23 cellular contexts compared by ENCODE assay signal in genomic region chr2:110664135-110664534, GRCh38.
"Had no signal": no experiment of that assay in that cellular context is flagged by ENCODE, and none has a peak within 500 bp of the region (broad histone marks: within the 10 kb centered on the region; RNA-seq: fewer than 3 reads in every experiment).

No MANE protein-coding gene starts in this region.

- H3K9me3 Mint-ChIP-seq: activated CD4-positive, alpha-beta memory T cell treated with anti-CD3 and anti-CD28 coated beads for 36 hours; activated CD4-positive, alpha-beta T cell treated with anti-CD3 and anti-CD28 coated beads, Interleukin-2, amount 10 ng/mL, durations not matched to agents 24 days and 14 days; activated naive CD4-positive, alpha-beta T cell treated with anti-CD3 and anti-CD28 coated beads for 36 hours; activated T-helper 1 cell treated with anti-CD3 and anti-CD28 coated beads, Interleukin-12 subunit alpha, Interleukin-12 subunit beta, Interleukin-2, Interleukin-4 antibody, amounts not matched to agents 30 ng/mL and 10 ng/mL and 1 ng/mL, durations not matched to agents 14 hours and 24 hours and 36 hours; naive thymus-derived CD8-positive, alpha-beta T cell; neural progenitor cell had no signal

- H3K9me3 ChIP-seq: gastroesophageal sphincter, right atrium auricular region, testis, transverse colon had no signal

- H3K4me3 Mint-ChIP-seq: activated CD4-positive, alpha-beta memory T cell treated with anti-CD3 and anti-CD28 coated beads for 36 hours; activated CD4-positive, alpha-beta T cell treated with anti-CD3 and anti-CD28 coated beads, Interleukin-2, amount 10 ng/mL, durations not matched to agents 24 days and 14 days; activated naive CD4-positive, alpha-beta T cell treated with anti-CD3 and anti-CD28 coated beads for 36 hours; activated T-helper 1 cell treated with anti-CD3 and anti-CD28 coated beads, Interleukin-12 subunit alpha, Interleukin-12 subunit beta, Interleukin-2, Interleukin-4 antibody, amounts not matched to agents 30 ng/mL and 10 ng/mL and 1 ng/mL, durations not matched to agents 14 hours and 24 hours and 36 hours; naive thymus-derived CD8-positive, alpha-beta T cell; neural progenitor cell had no signal

- H3K27ac ChIP-seq: gastroesophageal sphincter, neural progenitor cell, right atrium auricular region, testis, transverse colon, WERI-Rb-1 had no signal

- H3K36me3 ChIP-seq: gastroesophageal sphincter, right atrium auricular region, transverse colon had no signal

- H3K4me3 ChIP-seq: gastroesophageal sphincter, neural progenitor cell, right atrium auricular region, testis, transverse colon had no signal

- H3K27me3 ChIP-seq: gastroesophageal sphincter, neural progenitor cell, right atrium auricular region, testis, transverse colon had no signal

- H3K4me1 ChIP-seq: neural progenitor cell, right atrium auricular region, testis, transverse colon had no signal

- H3K27me3 Mint-ChIP-seq: activated CD4-positive, alpha-beta memory T cell treated with anti-CD3 and anti-CD28 coated beads for 36 hours; activated CD4-positive, alpha-beta T cell treated with anti-CD3 and anti-CD28 coated beads, Interleukin-2, amount 10 ng/mL, durations not matched to agents 24 days and 14 days; naive thymus-derived CD8-positive, alpha-beta T cell had no signal

- H3K4me1 Mint-ChIP-seq: naive thymus-derived CD8-positive, alpha-beta T cell; neural progenitor cell had no signal

- ATAC-seq: gastroesophageal sphincter; left cardiac atrium; naive thymus-derived CD8-positive, alpha-beta T cell had no signal

- H3K9ac ChIP-seq: neural progenitor cell had no signal

- H3K27ac Mint-ChIP-seq: activated CD4-positive, alpha-beta memory T cell treated with anti-CD3 and anti-CD28 coated beads for 36 hours; activated CD4-positive, alpha-beta T cell treated with anti-CD3 and anti-CD28 coated beads, Interleukin-2, amount 10 ng/mL, durations not matched to agents 24 days and 14 days; activated naive CD4-positive, alpha-beta T cell treated with anti-CD3 and anti-CD28 coated beads for 36 hours; activated T-helper 1 cell treated with anti-CD3 and anti-CD28 coated beads, Interleukin-12 subunit alpha, Interleukin-12 subunit beta, Interleukin-2, Interleukin-4 antibody, amounts not matched to agents 30 ng/mL and 10 ng/mL and 1 ng/mL, durations not matched to agents 14 hours and 24 hours and 36 hours; naive thymus-derived CD8-positive, alpha-beta T cell; neural progenitor cell had no signal

- DNase-seq: activated CD4-positive, alpha-beta memory T cell treated with anti-CD3 and anti-CD28 coated beads for 36 hours; activated CD4-positive, alpha-beta T cell treated with anti-CD3 and anti-CD28 coated beads, Interleukin-2, amount 10 ng/mL, durations not matched to agents 24 days and 14 days; activated CD4-positive, CD25-positive, alpha-beta regulatory T cell treated with anti-CD3 and anti-CD28 coated beads, Interleukin-2, amount 50 U/mL, for 72 hours; activated CD8-positive, alpha-beta memory T cell treated with anti-CD3 and anti-CD28 coated beads, Interleukin-2, amount 50 U/mL, for 4 hours; activated effector memory CD4-positive, alpha-beta T cell treated with anti-CD3 and anti-CD28 coated beads, Interleukin-2, amount 50 U/mL, for 16 hours; activated naive CD4-positive, alpha-beta T cell treated with anti-CD3 and anti-CD28 coated beads for 36 hours; activated T-cell treated with anti-CD3 and anti-CD28 coated beads, Interleukin-2, amount 50 U/mL, for 1 hour; dermis blood vessel endothelial cell; effector CD4-positive, alpha-beta T cell; hippocampal formation; left cardiac atrium; midbrain; naive thymus-derived CD8-positive, alpha-beta T cell; occipital lobe; stimulated activated naive CD4-positive, alpha-beta T cell treated with Interleukin-2 at 50 U/mL for 16 hours; T1000; testis; transverse colon; WERI-Rb-1 had no signal
